ENCODE assay signal across 1 cellular context in genomic region chr9:109117856-109118801, GRCh38.
TF ChIP-seq lines count a peak whose summit lies in the region.

No MANE protein-coding gene starts in this region.

TF ChIP-seq in HEK293, 187 proteins besides CTCF, POLR2A, EP300 and RAD21 (continued from another document and continues in another):
- TF ChIP-seq ZNF639 (tag by site-specific recombination; IDR thresholded peaks at IDR 0.05) (0 out of 2 replicates have a peak, but pooled peaks have one; percentile 50), TRIM28 (IDR thresholded peaks at IDR 0.05; ENCODE audit: borderline replicate concordance, low read length) (no peak), ZNF664 (tag by site-specific recombination; IDR thresholded peaks at IDR 0.05) (no peak), ZNF610 (tag by site-specific recombination; IDR thresholded peaks at IDR 0.05; ENCODE audit: borderline replicate concordance) (no peak), YY1 (tag by site-specific recombination; IDR thresholded peaks at IDR 0.05) (no peak), ZNF394 (tag by site-specific recombination; IDR thresholded peaks at IDR 0.05; ENCODE audit: borderline replicate concordance) (peak; percentile 42; the same call in 1 of the 2 replicates), ZNF416 (tag by site-specific recombination; IDR thresholded peaks at IDR 0.05) (no peak), ZNF239 (tag by site-specific recombination; IDR thresholded peaks at IDR 0.05) (no peak), ZNF449 (tag by site-specific recombination; IDR thresholded peaks at IDR 0.05) (peak; percentile 66; the same call in 1 of the 2 replicates), ZNF473 (tag by site-specific recombination; IDR thresholded peaks at IDR 0.05) (no peak), ZNF76 (tag by site-specific recombination; IDR thresholded peaks at IDR 0.05; ENCODE audit: borderline replicate concordance, low read depth) (peak; percentile 56; the same call in 1 of the 2 replicates), MEIS1 (CRISPR knock-in tag; IDR thresholded peaks at IDR 0.05; ENCODE audit: borderline replicate concordance) (no peak), ZNF214 (tag by site-specific recombination; IDR thresholded peaks at IDR 0.05; ENCODE audit: borderline replicate concordance) (no peak), SCRT2 (tag by site-specific recombination; IDR thresholded peaks at IDR 0.05) (peak; percentile 70), ZNF2 (tag by site-specific recombination; IDR thresholded peaks at IDR 0.05) (peak; percentile 22; the same call in 1 of the 2 replicates), ZNF175 (tag by site-specific recombination; IDR thresholded peaks at IDR 0.05) (no peak), GFI1B (tag by site-specific recombination; IDR thresholded peaks at IDR 0.05) (no peak), OVOL3 (tag by site-specific recombination; IDR thresholded peaks at IDR 0.05) (peak; percentile 87), ZNF112 (tag by site-specific recombination; IDR thresholded peaks at IDR 0.05) (no peak), TSHZ1 (tag by site-specific recombination; IDR thresholded peaks at IDR 0.05; ENCODE audit: borderline replicate concordance) (peak; percentile 50; the same call in 1 of the 2 replicates), ZIC2 (tag by site-specific recombination; IDR thresholded peaks at IDR 0.05) (no peak), SALL2 (tag by site-specific recombination; IDR thresholded peaks at IDR 0.05; ENCODE audit: borderline replicate concordance) (no peak), ZBTB1 (tag by site-specific recombination; IDR thresholded peaks at IDR 0.05) (peak; percentile 24; the same call in 1 of the 2 replicates), SETDB1 (IDR thresholded peaks at IDR 0.05; ENCODE audit: insufficient read length, low read length) (no peak), ZNF629 (tag by site-specific recombination; IDR thresholded peaks at IDR 0.05) (peak; percentile 97), ZBTB10 (tag by site-specific recombination; IDR thresholded peaks at IDR 0.05) (no peak), ZXDB (tag by site-specific recombination; IDR thresholded peaks at IDR 0.05) (peak; percentile 87), ZNF791 (tag by site-specific recombination; IDR thresholded peaks at IDR 0.05) (no peak), ZNF707 (tag by site-specific recombination; IDR thresholded peaks at IDR 0.05) (no peak), IKZF3 (tag by site-specific recombination; IDR thresholded peaks at IDR 0.05) (0 out of 2 replicates have a peak, but pooled peaks have one; percentile 55), PRDM6 (tag by site-specific recombination; IDR thresholded peaks at IDR 0.05) (peak; percentile 95), ZNF670 (tag by site-specific recombination; IDR thresholded peaks at IDR 0.05; ENCODE audit: low read depth) (no peak)
- TF ChIP-seq, protein P1, sequence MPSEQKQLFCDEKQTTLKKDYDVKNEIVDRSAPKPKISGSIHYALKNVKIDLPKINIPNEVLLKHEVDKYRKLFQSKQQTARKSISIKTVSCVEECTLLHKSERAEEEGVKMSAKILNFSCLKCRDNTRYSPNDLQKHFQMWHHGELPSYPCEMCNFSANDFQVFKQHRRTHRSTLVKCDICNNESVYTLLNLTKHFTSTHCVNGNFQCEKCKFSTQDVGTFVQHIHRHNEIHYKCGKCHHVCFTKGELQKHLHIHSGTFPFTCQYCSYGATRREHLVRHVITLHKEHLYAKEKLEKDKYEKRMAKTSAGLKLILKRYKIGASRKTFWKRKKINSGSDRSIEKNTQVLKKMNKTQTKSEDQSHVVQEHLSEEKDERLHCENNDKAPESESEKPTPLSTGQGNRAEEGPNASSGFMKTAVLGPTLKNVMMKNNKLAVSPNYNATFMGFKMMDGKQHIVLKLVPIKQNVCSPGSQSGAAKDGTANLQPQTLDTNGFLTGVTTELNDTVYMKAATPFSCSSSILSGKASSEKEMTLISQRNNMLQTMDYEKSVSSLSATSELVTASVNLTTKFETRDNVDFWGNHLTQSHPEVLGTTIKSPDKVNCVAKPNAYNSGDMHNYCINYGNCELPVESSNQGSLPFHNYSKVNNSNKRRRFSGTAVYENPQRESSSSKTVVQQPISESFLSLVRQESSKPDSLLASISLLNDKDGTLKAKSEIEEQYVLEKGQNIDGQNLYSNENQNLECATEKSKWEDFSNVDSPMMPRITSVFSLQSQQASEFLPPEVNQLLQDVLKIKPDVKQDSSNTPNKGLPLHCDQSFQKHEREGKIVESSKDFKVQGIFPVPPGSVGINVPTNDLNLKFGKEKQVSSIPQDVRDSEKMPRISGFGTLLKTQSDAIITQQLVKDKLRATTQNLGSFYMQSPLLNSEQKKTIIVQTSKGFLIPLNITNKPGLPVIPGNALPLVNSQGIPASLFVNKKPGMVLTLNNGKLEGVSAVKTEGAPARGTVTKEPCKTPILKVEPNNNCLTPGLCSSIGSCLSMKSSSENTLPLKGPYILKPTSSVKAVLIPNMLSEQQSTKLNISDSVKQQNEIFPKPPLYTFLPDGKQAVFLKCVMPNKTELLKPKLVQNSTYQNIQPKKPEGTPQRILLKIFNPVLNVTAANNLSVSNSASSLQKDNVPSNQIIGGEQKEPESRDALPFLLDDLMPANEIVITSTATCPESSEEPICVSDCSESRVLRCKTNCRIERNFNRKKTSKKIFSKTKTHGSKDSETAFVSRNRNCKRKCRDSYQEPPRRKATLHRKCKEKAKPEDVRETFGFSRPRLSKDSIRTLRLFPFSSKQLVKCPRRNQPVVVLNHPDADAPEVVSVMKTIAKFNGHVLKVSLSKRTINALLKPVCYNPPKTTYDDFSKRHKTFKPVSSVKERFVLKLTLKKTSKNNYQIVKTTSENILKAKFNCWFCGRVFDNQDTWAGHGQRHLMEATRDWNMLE (tag by site-specific recombination; conservative IDR thresholded peaks at IDR 0.05; ENCODE audit: low read depth) = 0 out of 2 replicates have a peak, but pooled peaks have one; percentile 21
- TF ChIP-seq, protein P2, sequence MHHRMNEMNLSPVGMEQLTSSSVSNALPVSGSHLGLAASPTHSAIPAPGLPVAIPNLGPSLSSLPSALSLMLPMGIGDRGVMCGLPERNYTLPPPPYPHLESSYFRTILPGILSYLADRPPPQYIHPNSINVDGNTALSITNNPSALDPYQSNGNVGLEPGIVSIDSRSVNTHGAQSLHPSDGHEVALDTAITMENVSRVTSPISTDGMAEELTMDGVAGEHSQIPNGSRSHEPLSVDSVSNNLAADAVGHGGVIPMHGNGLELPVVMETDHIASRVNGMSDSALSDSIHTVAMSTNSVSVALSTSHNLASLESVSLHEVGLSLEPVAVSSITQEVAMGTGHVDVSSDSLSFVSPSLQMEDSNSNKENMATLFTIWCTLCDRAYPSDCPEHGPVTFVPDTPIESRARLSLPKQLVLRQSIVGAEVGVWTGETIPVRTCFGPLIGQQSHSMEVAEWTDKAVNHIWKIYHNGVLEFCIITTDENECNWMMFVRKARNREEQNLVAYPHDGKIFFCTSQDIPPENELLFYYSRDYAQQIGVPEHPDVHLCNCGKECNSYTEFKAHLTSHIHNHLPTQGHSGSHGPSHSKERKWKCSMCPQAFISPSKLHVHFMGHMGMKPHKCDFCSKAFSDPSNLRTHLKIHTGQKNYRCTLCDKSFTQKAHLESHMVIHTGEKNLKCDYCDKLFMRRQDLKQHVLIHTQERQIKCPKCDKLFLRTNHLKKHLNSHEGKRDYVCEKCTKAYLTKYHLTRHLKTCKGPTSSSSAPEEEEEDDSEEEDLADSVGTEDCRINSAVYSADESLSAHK (tag by site-specific recombination; IDR thresholded peaks at IDR 0.05) = peak; percentile 31; the same call in 1 of the 2 replicates
- TF ChIP-seq, protein P3, sequence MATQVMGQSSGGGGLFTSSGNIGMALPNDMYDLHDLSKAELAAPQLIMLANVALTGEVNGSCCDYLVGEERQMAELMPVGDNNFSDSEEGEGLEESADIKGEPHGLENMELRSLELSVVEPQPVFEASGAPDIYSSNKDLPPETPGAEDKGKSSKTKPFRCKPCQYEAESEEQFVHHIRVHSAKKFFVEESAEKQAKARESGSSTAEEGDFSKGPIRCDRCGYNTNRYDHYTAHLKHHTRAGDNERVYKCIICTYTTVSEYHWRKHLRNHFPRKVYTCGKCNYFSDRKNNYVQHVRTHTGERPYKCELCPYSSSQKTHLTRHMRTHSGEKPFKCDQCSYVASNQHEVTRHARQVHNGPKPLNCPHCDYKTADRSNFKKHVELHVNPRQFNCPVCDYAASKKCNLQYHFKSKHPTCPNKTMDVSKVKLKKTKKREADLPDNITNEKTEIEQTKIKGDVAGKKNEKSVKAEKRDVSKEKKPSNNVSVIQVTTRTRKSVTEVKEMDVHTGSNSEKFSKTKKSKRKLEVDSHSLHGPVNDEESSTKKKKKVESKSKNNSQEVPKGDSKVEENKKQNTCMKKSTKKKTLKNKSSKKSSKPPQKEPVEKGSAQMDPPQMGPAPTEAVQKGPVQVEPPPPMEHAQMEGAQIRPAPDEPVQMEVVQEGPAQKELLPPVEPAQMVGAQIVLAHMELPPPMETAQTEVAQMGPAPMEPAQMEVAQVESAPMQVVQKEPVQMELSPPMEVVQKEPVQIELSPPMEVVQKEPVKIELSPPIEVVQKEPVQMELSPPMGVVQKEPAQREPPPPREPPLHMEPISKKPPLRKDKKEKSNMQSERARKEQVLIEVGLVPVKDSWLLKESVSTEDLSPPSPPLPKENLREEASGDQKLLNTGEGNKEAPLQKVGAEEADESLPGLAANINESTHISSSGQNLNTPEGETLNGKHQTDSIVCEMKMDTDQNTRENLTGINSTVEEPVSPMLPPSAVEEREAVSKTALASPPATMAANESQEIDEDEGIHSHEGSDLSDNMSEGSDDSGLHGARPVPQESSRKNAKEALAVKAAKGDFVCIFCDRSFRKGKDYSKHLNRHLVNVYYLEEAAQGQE (tag by site-specific recombination; IDR thresholded peaks at IDR 0.05) = no peak
